In the genomic region with DNA sequence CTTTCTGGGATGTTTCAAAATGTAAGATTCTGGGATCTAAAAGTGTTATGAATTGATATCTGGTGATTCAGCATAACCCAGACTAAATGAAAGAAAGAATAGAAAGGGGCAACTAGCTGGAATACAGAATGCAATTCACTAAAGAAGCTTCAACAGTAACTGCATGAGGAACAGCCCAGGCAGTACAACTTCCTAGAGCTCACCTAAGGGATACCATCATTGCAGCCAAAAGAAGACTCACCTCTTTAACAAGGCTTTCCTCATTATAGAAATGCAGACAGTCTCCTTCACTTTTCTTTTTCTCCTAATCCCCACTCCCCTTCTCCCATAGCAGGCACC, we compare ENCODE assay signal across 19 cellular contexts. TPM values are rescaled to one million over a fixed set of nuclear protein-coding genes. Genes with fewer than 3 reads are reported as not detected.
DNase-seq lines count a peak whose midpoint lies in the region; FAIRE-seq and TF ChIP-seq lines count a peak whose summit lies in the region.
"Had no signal": no experiment of that assay in that cellular context is flagged by ENCODE, and none has a peak within 500 bp of the region (broad histone marks: within the 10 kb centered on the region; RNA-seq: fewer than 3 reads in every experiment).

No MANE protein-coding gene starts in this region.

- no peak overlapping the region for H4K5ac ChIP-seq in H1 (ENCODE audit: insufficient read length, low read depth, low read length)

- H3K4me3 ChIP-seq in HUES6 (ENCODE audit: low read depth, low read length) (no peak overlapping the region), SK-N-SH (ENCODE audit: low read depth in 2 of 2, low read length in 1 of 2) (peak overlapping the region; percentile 47 to 62), H1 (ENCODE audit: extremely low read depth in 1 of 4, insufficient read depth in 2 of 4, low read depth in 3 of 4, low read length in 4 of 4) (no peak overlapping the region)
- H3K4me3 ChIP-seq: SJCRH30 had no signal

- H4K20me1 ChIP-seq in SK-N-SH (ENCODE audit: insufficient read depth) (no peaks in the 10 kb centered on the region), H1 (replicated peaks in 1 of 2; ENCODE audit: control insufficient read depth in 1 of 2, insufficient read depth in 2 of 2, low read length in 2 of 2) (no peaks in the 10 kb centered on the region)

- peaks cover 13% of the 10 kb centered on the region for H3F3A ChIP-seq in SK-N-SH (replicated peaks; ENCODE audit: insufficient read depth)

- no peak overlapping the region for H3K14ac ChIP-seq in H1 (ENCODE audit: insufficient read length)

- POLR2A ChIA-PET in SK-N-SH (lab: Yijun Ruan, JAX), result interaction anchor here (0.7 to 3.0 kb wide), 9 partner anchors 8 to 314 kb away, joined by 3 to 24 read pairs (median 8); partner anchors contain the start of gene RGS4
- POLR2A ChIA-PET in H1 (lab: Charles Lee; ENCODE audit: partially characterized antibody), result interaction anchor here (3.5 kb wide), 1 partner anchor 9 kb away, joined by 16 read pairs; no protein-coding TSS in a partner anchor

- TF ChIP-seq EP300 in SK-N-SH (IDR thresholded peaks at IDR 0.05; ENCODE audit: borderline replicate concordance in 1 of 2, low read depth in 1 of 2, low read length in 1 of 2) (no peak), H1 (IDR thresholded peaks at IDR 0.05; ENCODE audit: borderline replicate concordance in 1 of 2, low read depth in 2 of 2, low read length in 2 of 2) (no peak)

- H3K27me3 ChIP-seq in HUES6 (ENCODE audit: control insufficient read depth, insufficient read depth, low read length) (no peaks in the 10 kb centered on the region), SK-N-SH (ENCODE audit: insufficient read depth) (no peaks in the 10 kb centered on the region), H1 (replicated peaks in 1 of 4; ENCODE audit: control insufficient read depth in 3 of 4, extremely low read depth in 1 of 4, insufficient read depth in 3 of 4, low read length in 3 of 4) (no peaks in the 10 kb centered on the region)
- H3K27me3 ChIP-seq: SJCRH30 had no signal

- H3K4me1 Mint-ChIP-seq in nephron, result peaks cover 6% of the 10 kb centered on the region
- H3K4me1 Mint-ChIP-seq: CD4-positive, CD25-positive, alpha-beta regulatory T cell; IgD-negative memory B cell had no signal

- TF ChIP-seq CTCF in SK-N-SH (IDR thresholded peaks at IDR 0.05) (no peak), H1 (IDR thresholded peaks at IDR 0.05; ENCODE audit: control extremely low read depth in 1 of 3, insufficient read depth in 1 of 3, low read depth in 1 of 3, low read length in 3 of 3) (no peak), nephron (IDR thresholded peaks at IDR 0.05; ENCODE audit: unreplicated experiment in 3 of 3) (no peak)

- H3K36me3 Mint-ChIP-seq in nephron (ENCODE audit: low read depth), result no peaks in the 10 kb centered on the region
- H3K36me3 Mint-ChIP-seq: CD4-positive, CD25-positive, alpha-beta regulatory T cell; IgD-negative memory B cell had no signal

- H3K56ac ChIP-seq in H1 (replicated peaks; ENCODE audit: insufficient read length, low read depth, low read length), result no peak overlapping the region

- H2AFZ ChIP-seq in SK-N-SH (ENCODE audit: low read depth) (peak overlapping the region; percentile 62), H1 (ENCODE audit: low read length) (no peak overlapping the region)

- H4K91ac ChIP-seq in H1 (replicated peaks; ENCODE audit: insufficient read length, low read length), result no peak overlapping the region

- peak; percentile 68 for FAIRE-seq in H1 (lab: Jason Lieb, UNC)

- H3K4me2 ChIP-seq in SK-N-SH (peak overlapping the region; percentile 52), H1 (ENCODE audit: insufficient read depth in 1 of 2, low read depth in 2 of 2, low read length in 2 of 2) (no peak overlapping the region)

- no peaks in the 10 kb centered on the region for H3K9me3 Mint-ChIP-seq in nephron
- H3K9me3 Mint-ChIP-seq: CD4-positive, CD25-positive, alpha-beta regulatory T cell; H9; IgD-negative memory B cell had no signal

- H3K23ac ChIP-seq in H1 (ENCODE audit: insufficient read length), result no peak overlapping the region

- TF ChIP-seq RAD21 in SK-N-SH (IDR thresholded peaks at IDR 0.05; ENCODE audit: low read length), result no peak
- no peak for TF ChIP-seq RAD21 in H1 (IDR thresholded peaks at IDR 0.05 in 1 of 2, conservative IDR thresholded peaks at IDR 0.05 in 1 of 2; ENCODE audit: low read depth in 2 of 2, low read length in 2 of 2)

- H3K79me2 ChIP-seq in SK-N-SH (ENCODE audit: insufficient read depth), result peaks cover 65% of the 10 kb centered on the region
- H3K79me2 ChIP-seq in H1 (ENCODE audit: control insufficient read depth in 1 of 2, insufficient read depth in 2 of 2, low read length in 2 of 2), result peaks cover 0 to 32% of the 10 kb centered on the region in 2 experiments; a peak in 2 of 4 replicates

- no peaks in the 10 kb centered on the region for H3K79me1 ChIP-seq in H1 (ENCODE audit: low read depth, low read length)

- H3K36me3 ChIP-seq in HUES6 (ENCODE audit: control insufficient read depth, insufficient read depth, low read length) (no peaks in the 10 kb centered on the region), SK-N-SH (replicated peaks in 1 of 2; ENCODE audit: control insufficient read depth in 1 of 2, insufficient read depth in 2 of 2, low read length in 1 of 2) (peaks cover 18 to 25% of the 10 kb centered on the region in 2 experiments), H1 (ENCODE audit: control insufficient read depth in 2 of 4, insufficient read depth in 4 of 4, low read length in 3 of 4) (no peaks in the 10 kb centered on the region)
- H3K36me3 ChIP-seq: SJCRH30 had no signal

- H3K9ac ChIP-seq in HUES6 (ENCODE audit: low read length), result no peak overlapping the region
- peak overlapping the region; percentile 31; the same call in 1 of the 2 replicates for H3K9ac ChIP-seq in SK-N-SH
- no peak overlapping the region for H3K9ac ChIP-seq in H1 (replicated peaks in 1 of 4; ENCODE audit: extremely low read depth in 1 of 4, low read depth in 3 of 4, low read length in 3 of 4)

- no peak overlapping the region for H2BK12ac ChIP-seq in H1 (ENCODE audit: low read depth, low read length)

- DNase-seq in SK-N-SH, result no peak
- DNase-seq in H1 (ENCODE audit: low read depth in 1 of 2, low spot score in 2 of 2), result no peak
- no peak for DNase-seq in glomerular visceral epithelial cell (ENCODE audit: extremely low spot score)
- DNase-seq in Kasumi-1 (lab: John Stamatoyannopoulos, UW), result no peak
- DNase-seq in central memory CD4-positive, alpha-beta T cell, result no peak
- DNase-seq in GDM1 (lab: John Stamatoyannopoulos, UW), result no peak
- DNase-seq: CD4-positive, CD25-positive, alpha-beta regulatory T cell; H9; NCI-H1105; NCI-H187; NCI-H446; NCI-H69; NK-92 treated with Interleukin-12 subunit alpha and Interleukin-12 subunit beta, amount 100 ng/mL, for 24 hours; RPMI8226; SJCRH30 had no signal

- no peak overlapping the region for H2AK5ac ChIP-seq in H1 (ENCODE audit: low read depth, low read length)

- H2BK5ac ChIP-seq in H1 (ENCODE audit: low read depth, low read length), result no peak overlapping the region

- no peak overlapping the region for H4K8ac ChIP-seq in H1 (ENCODE audit: extremely low read depth, insufficient read depth, low read length)

- H2BK20ac ChIP-seq in H1 (ENCODE audit: low read length), result no peak overlapping the region

- no peak overlapping the region for H2BK15ac ChIP-seq in H1 (ENCODE audit: low read length)

- no peak overlapping the region for H2BK120ac ChIP-seq in H1 (replicated peaks; ENCODE audit: low read depth, low read length)

- H3K9me3 ChIP-seq in HUES6 (ENCODE audit: control insufficient read depth, insufficient read depth, low read depth, low read length), result no peaks in the 10 kb centered on the region
- H3K9me3 ChIP-seq in SK-N-SH, result no peaks in the 10 kb centered on the region
- H3K9me3 ChIP-seq in H1 (ENCODE audit: insufficient read depth in 2 of 2, low read depth in 1 of 2, low read length in 1 of 2), result no peaks in the 10 kb centered on the region
- H3K9me3 ChIP-seq: Caco-2, SJCRH30 had no signal

- no peaks in the 10 kb centered on the region for H3K23me2 ChIP-seq in H1 (ENCODE audit: low read depth, low read length)

- no peaks in the 10 kb centered on the region for H3K27me3 Mint-ChIP-seq in nephron (ENCODE audit: low read depth)

- H3K9me2 ChIP-seq in SK-N-SH, result no peaks in the 10 kb centered on the region

- peak overlapping the region in 2 of 3 experiments; percentile 1 to 34 for H3K27ac Mint-ChIP-seq in nephron
- H3K27ac Mint-ChIP-seq: CD4-positive, CD25-positive, alpha-beta regulatory T cell; H9; IgD-negative memory B cell had no signal

- no peak overlapping the region for H3K18ac ChIP-seq in H1 (ENCODE audit: extremely low read depth, low read length)

- H3K4me3 Mint-ChIP-seq in nephron, result peak overlapping the region in 1 of 3 experiments; percentile 8
- H3K4me3 Mint-ChIP-seq: CD4-positive, CD25-positive, alpha-beta regulatory T cell; H9; IgD-negative memory B cell had no signal

- H3K4me1 ChIP-seq in HUES6 (ENCODE audit: control insufficient read depth, insufficient read depth, low read length) (peaks cover 16% of the 10 kb centered on the region), SK-N-SH (ENCODE audit: control insufficient read depth in 1 of 2, insufficient read depth in 2 of 2, low read depth in 1 of 2, low read length in 1 of 2) (peaks cover 5 to 51% of the 10 kb centered on the region in 2 experiments; a peak in 2 of 4 replicates), H1 (replicated peaks in 1 of 4; ENCODE audit: control insufficient read depth in 3 of 4, insufficient read depth in 4 of 4, low read length in 3 of 4) (peaks cover 0 to 4% (median 3%) of the 10 kb centered on the region in 4 experiments; a peak in 3 of 7 replicates)
- H3K4me1 ChIP-seq: SJCRH30 had no signal

- no peak for TF ChIP-seq POLR2A in H1 (IDR thresholded peaks at IDR 0.05; ENCODE audit: control extremely low read depth in 1 of 2, low read depth in 2 of 2, low read length in 2 of 2)

- H3K4ac ChIP-seq in H1 (replicated peaks; ENCODE audit: insufficient read length, low read depth, low read length), result no peak overlapping the region

- CTCF ChIA-PET in SK-N-SH (lab: Yijun Ruan, JAX) (interaction anchor here (1.5 to 3.4 kb wide), 4 partner anchors 17 to 348 kb away, joined by 3 to 14 read pairs (median 8); no protein-coding TSS in a partner anchor), H1 (lab: Charles Lee; ENCODE audit: partially characterized antibody) (interaction anchor here (0.7 kb wide), 1 partner anchor 30 kb away, joined by 3 read pairs; no protein-coding TSS in a partner anchor)

- H3K27ac ChIP-seq in HUES6 (ENCODE audit: low read depth, low read length), result 0 out of 2 replicates have a peak overlapping the region, but pooled peaks have one; percentile 22
- peak overlapping the region; percentile 79 to 99 for H3K27ac ChIP-seq in SK-N-SH (ENCODE audit: low read depth in 2 of 2, low read length in 1 of 2)
- H3K27ac ChIP-seq in H1 (ENCODE audit: low read depth, low read length), result no peak overlapping the region
- H3K27ac ChIP-seq: SJCRH30 had no signal

RNA-seq across cellular contexts. Expression of gene RGS5, which starts 6.3 kb away (rescaled TPM):
- polyA plus RNA-seq in SK-N-SH (2012; rRNA removed) (260 and 290 TPM in 2 replicates), H1 (2011; rRNA removed) (53.3 and 75.5 TPM in 2 replicates)
- 353 and 366 TPM in 2 replicates for polyA plus RNA-seq in SK-N-SH (2012; cell fraction: cytosol; rRNA removed)
- polyA plus RNA-seq in SK-N-SH (2012; cell fraction: nucleus; rRNA removed), result 151 and 170 TPM in 2 replicates
- 96.3 and 103 TPM in 2 replicates for total RNA-seq in H1 (2021; fragmentation: NEBNext Ultra II Directional; extraction: Animal tissue kit (Norgen Biotek cat#: 25700))
- 63.3 TPM for polyA plus RNA-seq in H1 (2011; cell fraction: cytosol; rRNA removed)
- 34.7 TPM for polyA plus RNA-seq in H1 (2011; cell fraction: nucleus; rRNA removed)
- polyA plus RNA-seq in H1 (2012, experiment 1 of 2), result 54.0 to 98.1 TPM (median 75.5 TPM) in 4 replicates
- 6.8 TPM for polyA plus RNA-seq in H1 (2012, experiment 2 of 2)
- polyA plus RNA-seq in H1 (2013, experiment 1 of 2), result 47.7 TPM
- 51.0 TPM for polyA plus RNA-seq in H1 (2013, experiment 2 of 2)
- polyA minus RNA-seq in H1 (2011; rRNA and poly(A)+ RNA removed), result 108 and 153 TPM in 2 replicates
- 32.1 TPM for polyA minus RNA-seq in H1 (2011; cell fraction: cytosol; rRNA and poly(A)+ RNA removed)
- 52.7 TPM for polyA minus RNA-seq in H1 (2011; cell fraction: nucleus; rRNA and poly(A)+ RNA removed)

Comparison
In these comparisons a context has a peak if more than half of its experiments do, and no peak if none do; other contexts are left out.
1. H3K4me3 ChIP-seq: peak in SK-N-SH (2 of 2); none in HUES6 (single experiment) and H1 (0 of 4).